ENCODE assay signal across 7 cellular contexts in the genomic region with DNA sequence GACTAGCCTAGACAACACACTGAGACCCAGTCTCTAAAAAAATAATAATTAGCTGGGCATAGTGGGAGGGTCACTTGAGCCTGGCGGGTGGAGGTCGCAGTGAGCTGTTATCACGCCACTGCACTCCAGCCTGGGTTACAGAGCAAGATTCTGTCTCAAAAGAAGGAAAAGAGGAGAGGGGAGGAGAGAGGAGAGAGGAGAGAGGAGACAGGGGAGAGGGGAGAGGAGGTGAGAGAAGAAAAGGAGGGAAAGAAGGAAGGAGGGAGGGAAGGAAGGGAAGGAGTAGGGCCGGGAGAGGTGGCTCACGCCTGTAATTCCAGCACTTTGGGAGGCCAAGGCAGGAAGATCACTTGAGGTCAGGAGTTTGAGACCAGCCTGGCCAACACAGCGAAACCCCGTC. TPM values are rescaled to one million over a fixed set of nuclear protein-coding genes. Genes with fewer than 3 reads are reported as not detected.
DNase-seq lines count a peak whose midpoint lies in the region; ATAC-seq and TF ChIP-seq lines count a peak whose summit lies in the region.
"Not testable (repeated sequence)": the region's sequence is repeated elsewhere in the genome, so short reads cannot be mapped to it uniquely, and the experiment has no call there.

No MANE protein-coding gene starts in this region.

- H3K18ac ChIP-seq in trophoblast cell (ENCODE audit: low read length), result not testable (repeated sequence)

- H3K79me2 ChIP-seq in GM23338 (replicated peaks; ENCODE audit: insufficient read depth) (peaks cover 100% of the 10 kb centered on the region), trophoblast cell (ENCODE audit: control insufficient read depth, insufficient read depth, low read length, poor library complexity) (peaks cover 48% of the 10 kb centered on the region)

- H3K9ac ChIP-seq in BLaER1 treated with 17β-estradiol and CSF1 and Interleukin-3, amounts not matched to agents 10 nM and 100 nM, result 0 out of 22 replicates have a peak overlapping the region, but pooled peaks of 1 of the 11 experiments have one; percentile 15
- H3K9ac ChIP-seq in trophoblast cell (ENCODE audit: low read length), result not testable (repeated sequence)

- H3K4me3 Mint-ChIP-seq in GM23338; WTC11; activated naive CD8-positive, alpha-beta T cell; mesothelial cell of epicardium: not testable (repeated sequence)
- H3K4me3 Mint-ChIP-seq in effector memory CD8-positive, alpha-beta T cell, result peak overlapping the region; percentile 45 to 66

- H3K4me3 ChIP-seq in BLaER1 treated with 17β-estradiol and CSF1 and Interleukin-3, amounts not matched to agents 10 nM and 100 nM; GM23338; trophoblast cell (ENCODE audit: low read depth, low read length): not testable (repeated sequence)

- H4K12ac ChIP-seq in trophoblast cell (ENCODE audit: low read depth, low read length), result not testable (repeated sequence)

- H3K36me3 ChIP-seq in BLaER1 treated with 17β-estradiol and CSF1 and Interleukin-3, amounts not matched to agents 10 nM and 100 nM, result peaks cover 0 to 38% (median 7%) of the 10 kb centered on the region in 11 experiments; a peak in 10 of 22 replicates
- H3K36me3 ChIP-seq in GM23338 (ENCODE audit: insufficient read depth); trophoblast cell (ENCODE audit: control insufficient read depth in 1 of 2, insufficient read depth in 2 of 2, low read length in 2 of 2): not testable (repeated sequence)

- H3K14ac ChIP-seq in trophoblast cell (ENCODE audit: low read length), result not testable (repeated sequence)

- not testable (repeated sequence) for H3K27me3 ChIP-seq in BLaER1 treated with 17β-estradiol and CSF1 and Interleukin-3, amounts not matched to agents 10 nM and 100 nM; GM23338 (ENCODE audit: insufficient read depth); trophoblast cell (ENCODE audit: insufficient read depth, low read length)

- not testable (repeated sequence) for H3K27ac Mint-ChIP-seq in GM23338
- peak overlapping the region; percentile 84 for H3K27ac Mint-ChIP-seq in WTC11
- peak overlapping the region; percentile 64 for H3K27ac Mint-ChIP-seq in activated naive CD8-positive, alpha-beta T cell
- H3K27ac Mint-ChIP-seq in effector memory CD8-positive, alpha-beta T cell, result peak overlapping the region; percentile 50 to 85
- H3K27ac Mint-ChIP-seq in mesothelial cell of epicardium, result peak overlapping the region; percentile 47

- DNase-seq in GM23338 (ENCODE audit: low spot score); WTC11 (ENCODE audit: low spot score); effector memory CD8-positive, alpha-beta T cell; mesothelial cell of epicardium (ENCODE audit: low spot score in 2 of 2, unreplicated experiment in 2 of 2); trophoblast cell: not testable (repeated sequence)

- H3K4me1 Mint-ChIP-seq in GM23338 (peaks cover 92% of the 10 kb centered on the region), WTC11 (peaks cover 94% of the 10 kb centered on the region), mesothelial cell of epicardium (peaks cover 66% of the 10 kb centered on the region)
- peaks cover 95% of the 10 kb centered on the region for H3K4me1 Mint-ChIP-seq in activated naive CD8-positive, alpha-beta T cell (ENCODE audit: low read depth)
- H3K4me1 Mint-ChIP-seq in effector memory CD8-positive, alpha-beta T cell (ENCODE audit: low read depth in 2 of 2), result peaks cover 81 to 93% of the 10 kb centered on the region in 2 donors

- CTCF ChIA-PET in WTC11 (lab: Charles Lee), result interaction anchor here (0.7 to 1.8 kb wide), 5 partner anchors 10 to 1034 kb away, joined by 3 to 6 read pairs (median 3); partner anchors contain the start of gene KANSL1

- not testable (repeated sequence) for ATAC-seq in GM23338; WTC11; effector memory CD8-positive, alpha-beta T cell (replicated peaks)

- not testable (repeated sequence) for H3K9me3 ChIP-seq in BLaER1 treated with 17β-estradiol and CSF1 and Interleukin-3, amounts not matched to agents 10 nM and 100 nM (replicated peaks in 1 of 11); trophoblast cell (ENCODE audit: insufficient read depth, low read depth, low read length)

- TF ChIP-seq CTCF in GM23338 (conservative IDR thresholded peaks at IDR 0.05; ENCODE audit: low read depth in 2 of 2); WTC11 (IDR thresholded peaks at IDR 0.05); mesothelial cell of epicardium (IDR thresholded peaks at IDR 0.05; ENCODE audit: unreplicated experiment): not testable (repeated sequence)

- H2BK12ac ChIP-seq in trophoblast cell (ENCODE audit: low read length), result not testable (repeated sequence)

- not testable (repeated sequence) for H3K23ac ChIP-seq in trophoblast cell (ENCODE audit: low read length)

- H3K27me3 Mint-ChIP-seq in GM23338 (ENCODE audit: insufficient read depth, low read depth, poor library complexity), result peaks cover 17% of the 10 kb centered on the region
- H3K27me3 Mint-ChIP-seq in WTC11 (ENCODE audit: low read depth); activated naive CD8-positive, alpha-beta T cell; effector memory CD8-positive, alpha-beta T cell; mesothelial cell of epicardium (ENCODE audit: low read depth): not testable (repeated sequence)

- not testable (repeated sequence) for H2BK5ac ChIP-seq in trophoblast cell (ENCODE audit: low read depth, low read length, poor library complexity)

- H3K9me2 ChIP-seq in GM23338 (ENCODE audit: insufficient read depth), result not testable (repeated sequence)

- WGBS in trophoblast cell (ENCODE audit: extremely low coverage, insufficient coverage, insufficient read length), result no CpG with 5 or more reads among the region's 7 CpGs

- H4K91ac ChIP-seq in trophoblast cell (ENCODE audit: low read depth, low read length), result not testable (repeated sequence)

- H2AFZ ChIP-seq in GM23338; trophoblast cell (ENCODE audit: insufficient read depth, low read length, poor library complexity): not testable (repeated sequence)

- not testable (repeated sequence) for H3K9me3 Mint-ChIP-seq in GM23338; WTC11; activated naive CD8-positive, alpha-beta T cell (ENCODE audit: low read depth); effector memory CD8-positive, alpha-beta T cell; mesothelial cell of epicardium

- POLR2A ChIA-PET in WTC11 (lab: Charles Lee), result interaction anchor here (0.7 kb wide), 1 partner anchor 1729 kb away, joined by 6 read pairs; no protein-coding TSS in a partner anchor

- peaks cover 99 to 100% (median 100%) of the 10 kb centered on the region in 11 experiments for H4K20me1 ChIP-seq in BLaER1 treated with 17β-estradiol and CSF1 and Interleukin-3, amounts not matched to agents 10 nM and 100 nM
- peaks cover 85% of the 10 kb centered on the region for H4K20me1 ChIP-seq in GM23338 (replicated peaks; ENCODE audit: insufficient read depth)

- not testable (repeated sequence) for H2BK120ac ChIP-seq in trophoblast cell (ENCODE audit: insufficient read depth, low read length, poor library complexity)

- H4K8ac ChIP-seq in trophoblast cell (ENCODE audit: low read depth, low read length), result not testable (repeated sequence)

- H3K4ac ChIP-seq in trophoblast cell (ENCODE audit: low read depth, low read length), result peak overlapping the region; percentile 71

- not testable (repeated sequence) for H2AK5ac ChIP-seq in trophoblast cell (ENCODE audit: low read length)

- H3F3A ChIP-seq in GM23338 (replicated peaks; ENCODE audit: low read depth), result not testable (repeated sequence)

- not testable (repeated sequence) for H3K36me3 Mint-ChIP-seq in GM23338 (ENCODE audit: low read depth); WTC11; activated naive CD8-positive, alpha-beta T cell; mesothelial cell of epicardium
- peaks cover 37% of the 10 kb centered on the region for H3K36me3 Mint-ChIP-seq in effector memory CD8-positive, alpha-beta T cell (ENCODE audit: insufficient read depth)

- H3K4me1 ChIP-seq in BLaER1 treated with 17β-estradiol and CSF1 and Interleukin-3, amounts not matched to agents 10 nM and 100 nM, result peaks cover 60 to 100% (median 80%) of the 10 kb centered on the region in 10 experiments
- H3K4me1 ChIP-seq in GM23338 (ENCODE audit: insufficient read depth) (peaks cover 93% of the 10 kb centered on the region), trophoblast cell (ENCODE audit: control insufficient read depth in 1 of 2, insufficient read depth in 2 of 2, low read length in 2 of 2) (peaks cover 11 to 22% of the 10 kb centered on the region in 2 experiments)

- peak overlapping the region in 2 of 11 experiments; percentile 11 to 13; a peak in 3 of 22 replicates for H3K27ac ChIP-seq in BLaER1 treated with 17β-estradiol and CSF1 and Interleukin-3, amounts not matched to agents 10 nM and 100 nM
- H3K27ac ChIP-seq in GM23338 (ENCODE audit: low read depth), result peak overlapping the region; percentile 93; the same call in 1 of the 2 replicates
- H3K27ac ChIP-seq in trophoblast cell (ENCODE audit: low read depth, low read length), result not testable (repeated sequence)

- not testable (repeated sequence) for H3K79me1 ChIP-seq in trophoblast cell (ENCODE audit: low read length)

- H3K4me2 ChIP-seq in BLaER1 treated with 17β-estradiol and CSF1 and Interleukin-3, amounts not matched to agents 10 nM and 100 nM, result peak overlapping the region in 10 of 11 experiments; percentile 5 to 39 (median 24); a peak in 12 of 22 replicates
- H3K4me2 ChIP-seq in GM23338, result peak overlapping the region; percentile 35
- not testable (repeated sequence) for H3K4me2 ChIP-seq in trophoblast cell (ENCODE audit: low read length)

RNA-seq across cellular contexts. Expression of gene KANSL1, which starts 9.8 kb away (rescaled TPM):
- 167 and 206 TPM in 2 replicates for total RNA-seq in GM23338 (2014; rRNA removed; shearing (Covaris generic))
- polyA plus RNA-seq in GM23338 (2016; fragmentation: Nextera tagmentation; extraction: Ambion mirVana), result 43.6 and 49.0 TPM in 2 replicates
- total RNA-seq in WTC11 (2021), result 66.4 to 72.7 TPM (median 68.5 TPM) in 3 replicates
- total RNA-seq in mesothelial cell of epicardium, result 185 to 189 TPM (median 189 TPM) in 3 replicates
- polyA plus RNA-seq in trophoblast cell (2013), result 34.1 and 34.6 TPM in 2 replicates
